ENCODE assay signal across 8 cellular contexts in the genomic region with DNA sequence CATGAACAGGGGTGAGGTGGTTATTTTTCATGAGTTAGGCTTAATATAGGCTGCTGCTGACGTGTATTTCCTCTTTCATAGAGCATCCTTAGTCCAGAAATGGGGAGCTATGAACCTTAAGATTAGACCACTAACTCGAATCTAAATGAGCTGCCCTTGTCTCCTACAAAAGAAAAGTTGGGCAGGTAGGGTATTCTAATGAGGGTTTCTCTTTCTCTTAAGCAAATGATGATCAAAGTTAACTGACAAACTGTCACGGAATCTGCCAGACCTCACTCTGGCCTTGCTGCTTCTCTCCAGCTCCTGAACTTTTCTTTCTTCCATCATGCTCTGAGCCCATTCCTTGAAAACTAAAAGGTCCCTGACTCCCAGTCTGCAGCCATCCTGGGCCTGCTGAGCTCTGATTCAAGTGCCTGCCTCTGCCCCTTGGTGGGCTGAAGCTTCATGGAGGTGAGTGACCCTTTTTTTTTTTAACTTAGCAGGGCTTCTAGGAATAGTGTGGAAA. TPM values are rescaled to one million over a fixed set of nuclear protein-coding genes. Genes with fewer than 3 reads are reported as not detected.
A peak's percentile ranks its signal among the peaks of the same experiment; 100 is the strongest.
DNase-seq lines count a peak whose midpoint lies in the region; ATAC-seq and TF ChIP-seq lines count a peak whose summit lies in the region.

A gene with protein sequence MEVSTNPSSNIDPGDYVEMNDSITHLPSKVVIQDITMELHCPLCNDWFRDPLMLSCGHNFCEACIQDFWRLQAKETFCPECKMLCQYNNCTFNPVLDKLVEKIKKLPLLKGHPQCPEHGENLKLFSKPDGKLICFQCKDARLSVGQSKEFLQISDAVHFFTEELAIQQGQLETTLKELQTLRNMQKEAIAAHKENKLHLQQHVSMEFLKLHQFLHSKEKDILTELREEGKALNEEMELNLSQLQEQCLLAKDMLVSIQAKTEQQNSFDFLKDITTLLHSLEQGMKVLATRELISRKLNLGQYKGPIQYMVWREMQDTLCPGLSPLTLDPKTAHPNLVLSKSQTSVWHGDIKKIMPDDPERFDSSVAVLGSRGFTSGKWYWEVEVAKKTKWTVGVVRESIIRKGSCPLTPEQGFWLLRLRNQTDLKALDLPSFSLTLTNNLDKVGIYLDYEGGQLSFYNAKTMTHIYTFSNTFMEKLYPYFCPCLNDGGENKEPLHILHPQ (plus strand): TSS at position 268 of the 505 bp plus-strand sequence. CDS start 177 bp downstream, at position 445.

- no peak within 1 kb of the TSS for H3K4me3 ChIP-seq in endodermal cell (ENCODE audit: low read length)
- H3K4me3 ChIP-seq in ovary: no peak within 1 kb of the TSS

- no peak within 1 kb of the TSS for H3K4me3 Mint-ChIP-seq in endodermal cell

- TF ChIP-seq EP300 in ovary (IDR thresholded peaks at IDR 0.05): no peak

- H3K27me3 ChIP-seq in endodermal cell (ENCODE audit: control insufficient read depth, insufficient read depth, low read length, poor library complexity, severe bottlenecking) (no peaks in the 10 kb centered on the region), ovary (no peaks in the 10 kb centered on the region)

- H3K36me3 ChIP-seq in endodermal cell (ENCODE audit: control insufficient read depth, insufficient read depth, low read length) (no peaks in the 10 kb centered on the region), ovary (no peaks in the 10 kb centered on the region)

- WGBS in endodermal cell (ENCODE audit: insufficient coverage in 1 of 2, insufficient read length in 1 of 2), 2 experiments: 80 to 93% methylated on average over 3 of the region's 3 CpGs
- WGBS in ovary, 3 donors: 76 to 89% (median 83%) methylated on average over 3 of the region's 3 CpGs

- H3K27ac Mint-ChIP-seq in endodermal cell: peak within 1 kb of the TSS; percentile 10

- POLR2A ChIA-PET in GM10248 (lab: Yijun Ruan, JAX): interaction anchor here (0.6 to 4.1 kb wide), 9 partner anchors 9 to 197 kb away, joined by 3 to 45 read pairs (median 6); a partner anchor contains a TSS

- no peak within 1 kb of the TSS for H3K9ac ChIP-seq in endodermal cell (ENCODE audit: extremely low read depth, low read length, poor library complexity, severe bottlenecking)

- DNase-seq in GM10248 (ENCODE audit: extremely low spot score): peak; percentile 16
- no peak for DNase-seq in endodermal cell
- no peak for DNase-seq in ovary
- no peak for DNase-seq in T-helper 9 cell
- no peak for DNase-seq in SIG-M5 treated with dmso at 0.1 percent for 504 hours (lab: John Stamatoyannopoulos, UW; ENCODE audit: unreplicated experiment)

- intact Hi-C loops in ovary (cut with DNase I): loop anchor here in 3 of 4 donors (5.0 kb wide), 1 partner anchor 74 kb away; a partner anchor contains a TSS

- CTCF ChIA-PET in GM10248 (lab: Yijun Ruan, JAX): interaction anchor here (0.7 to 7.0 kb wide), 22 partner anchors 9 to 159 kb away, joined by 3 to 117 read pairs (median 4); a partner anchor contains a TSS

- TF ChIP-seq POLR2A in ovary (IDR thresholded peaks at IDR 0.05): no peak

- H3K4me1 ChIP-seq in endodermal cell (ENCODE audit: control insufficient read depth, insufficient read depth, low read length): no peaks in the 10 kb centered on the region
- H3K4me1 ChIP-seq in ovary (ENCODE audit: insufficient read depth): peaks cover 2% of the 10 kb centered on the region

- TF ChIP-seq CTCF in GM10248 (IDR thresholded peaks at IDR 0.05; ENCODE audit: control extremely low read depth, extremely low read depth, low read depth, missing control alignments) (no peak), endodermal cell (conservative IDR thresholded peaks at IDR 0.05) (no peak), ovary (IDR thresholded peaks at IDR 0.05) (no peak)

- H3K27ac ChIP-seq in endodermal cell (ENCODE audit: low read depth, low read length): no peak within 1 kb of the TSS
- peak within 1 kb of the TSS; percentile 24 to 63 for H3K27ac ChIP-seq in ovary

- H3K36me3 Mint-ChIP-seq in endodermal cell (ENCODE audit: low read depth): no peaks in the 10 kb centered on the region

- peak; percentile 41 for ATAC-seq in HG03432 (IDR thresholded peaks at IDR 0.05; ENCODE audit: unreplicated experiment)
- ATAC-seq in HG03039 (IDR thresholded peaks at IDR 0.05; ENCODE audit: unreplicated experiment): no peak
- no peak for ATAC-seq in GM19467 (IDR thresholded peaks at IDR 0.05; ENCODE audit: unreplicated experiment)

- H3K27me3 Mint-ChIP-seq in endodermal cell (ENCODE audit: insufficient read depth): no peaks in the 10 kb centered on the region

- no peaks in the 10 kb centered on the region for H3K9me3 ChIP-seq in endodermal cell (ENCODE audit: control insufficient read depth, low read length)
- no peaks in the 10 kb centered on the region for H3K9me3 ChIP-seq in ovary

- peaks cover 9% of the 10 kb centered on the region for H3K9me3 Mint-ChIP-seq in endodermal cell

- peaks cover 5% of the 10 kb centered on the region for H3K4me1 Mint-ChIP-seq in endodermal cell

RNA-seq across cellular contexts. Expression of the gene that starts here (rescaled TPM):
- total RNA-seq in endodermal cell: 10 to 100 TPM in 1 of 2 donors, 1 to 10 TPM in 1; 5.7 to 13.1 TPM
- 8.8 TPM for polyA plus RNA-seq in endodermal cell (2013, experiment 1 of 2)
- 11.8 TPM for polyA plus RNA-seq in endodermal cell (2013, experiment 2 of 2)
- 10 to 100 TPM in 6 of 7 donors, 1 to 10 TPM in 1; 7.0 to 25.5 (median 19.7) TPM for total RNA-seq in ovary
- polyA plus RNA-seq in ovary: 10 to 100 TPM; 16.3 to 51.4 TPM
